Comparison of ENCODE assay signal across 1 cellular context in the genomic region with DNA sequence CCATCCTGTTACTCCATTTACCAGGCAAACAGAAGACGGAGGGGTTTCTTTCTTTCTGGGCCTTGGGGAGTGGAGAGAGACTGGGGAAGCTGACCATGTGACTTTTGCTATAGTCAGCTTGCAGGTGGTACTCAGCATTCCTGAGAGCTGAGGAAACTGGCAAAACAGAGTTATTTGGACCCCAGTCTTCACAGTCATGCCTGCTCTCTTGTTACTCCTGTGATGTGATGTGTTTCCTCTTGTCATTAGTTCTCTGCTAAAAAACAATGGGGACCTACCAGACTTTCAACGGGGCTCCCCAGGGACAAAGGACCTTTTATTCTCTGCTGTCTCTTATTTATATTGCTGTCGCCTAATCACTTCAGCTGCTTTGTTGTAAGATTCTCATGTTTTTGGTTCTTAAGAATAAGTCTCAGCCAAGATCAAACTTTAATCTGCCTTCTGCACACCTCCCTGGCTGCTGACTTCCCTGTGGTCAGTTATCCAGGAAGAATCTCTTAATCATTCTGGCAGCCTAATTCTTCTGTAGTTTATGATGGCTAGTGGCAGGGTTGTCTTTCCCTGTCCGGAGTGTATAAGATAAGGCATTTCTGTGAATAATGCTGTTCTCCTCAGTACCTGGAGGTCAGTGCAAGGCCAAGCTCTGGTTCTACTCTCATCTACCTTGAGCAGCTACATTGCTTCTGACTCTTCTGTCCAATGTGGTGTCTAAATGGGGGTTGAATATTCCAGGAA.
TF ChIP-seq lines count a peak whose summit lies in the region.

No MANE protein-coding gene starts in this region.

TF ChIP-seq in K562, 482 proteins besides CTCF, POLR2A, EP300 and RAD21 (continued from another document):
- TF ChIP-seq HINFP (tag; conservative IDR thresholded peaks at IDR 0.05; ENCODE audit: low read depth) = no peak; the same call in 1 of the 2 replicates
